ENCODE assay signal across 8 cellular contexts in the genomic region with DNA sequence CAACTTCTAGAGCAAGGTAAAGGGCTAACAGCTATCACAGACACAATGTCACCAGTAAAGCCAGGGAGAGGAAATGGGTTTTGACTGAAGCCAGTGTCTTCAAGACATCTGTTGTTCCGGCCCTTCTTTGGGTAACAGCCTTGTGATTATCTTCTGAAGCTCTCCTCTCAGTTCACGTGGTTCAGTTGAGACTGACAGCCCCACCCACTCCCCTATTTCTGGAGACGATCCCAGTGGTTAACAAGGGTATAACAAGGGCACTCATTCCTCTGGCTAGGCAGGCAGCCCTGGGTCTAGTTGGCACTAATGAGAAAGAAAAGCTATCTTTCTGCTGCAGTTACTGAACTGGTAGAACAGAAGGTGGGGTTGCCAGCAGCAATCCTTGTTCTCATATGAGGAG. TPM values are rescaled to one million over a fixed set of nuclear protein-coding genes. Genes with fewer than 3 reads are reported as not detected.
DNase-seq lines count a peak whose midpoint lies in the region; ATAC-seq and TF ChIP-seq lines count a peak whose summit lies in the region.

No MANE protein-coding gene starts in this region.

- ATAC-seq in GM19438 (IDR thresholded peaks at IDR 0.05; ENCODE audit: low read depth, unreplicated experiment) = peak; percentile 69
- peak; percentile 78 for ATAC-seq in HG03457 (IDR thresholded peaks at IDR 0.05; ENCODE audit: unreplicated experiment)
- ATAC-seq in heart left ventricle = peak; percentile 86 to 94 (median 92)
- ATAC-seq in gastrocnemius medialis = peak; percentile 90 to 96

- H3K4me3 ChIP-seq in heart left ventricle = peak overlapping the region in 2 of 12 donors; percentile 1 to 2
- no peak overlapping the region for H3K4me3 ChIP-seq in gastrocnemius medialis

- intact Hi-C loops in heart left ventricle (cut with DNase I) (no loop called here), gastrocnemius medialis (cut with DNase I; ENCODE audit: low total_unique reads) (no loop called here)

- TF ChIP-seq CTCF in heart left ventricle (IDR thresholded peaks at IDR 0.05) = peak in 4 of 12 donors; percentile 5 to 40 (median 10)
- peak in 4 of 5 experiments; percentile 20 to 35 (median 27) for TF ChIP-seq CTCF in gastrocnemius medialis (IDR thresholded peaks at IDR 0.05 in 4 of 5, conservative IDR thresholded peaks at IDR 0.05 in 1 of 5)

- peaks cover 6% of the 10 kb centered on the region for H3K9me3 Mint-ChIP-seq in activated naive CD4-positive, alpha-beta T cell treated with anti-CD3 and anti-CD28 coated beads, Interleukin-2, amount 10 ng/mL, durations not matched to agents 7 days and 5 days

- H3K4me3 Mint-ChIP-seq in activated naive CD4-positive, alpha-beta T cell treated with anti-CD3 and anti-CD28 coated beads, Interleukin-2, amount 10 ng/mL, durations not matched to agents 7 days and 5 days = peak overlapping the region; percentile 22

- H3K27ac Mint-ChIP-seq in activated naive CD4-positive, alpha-beta T cell treated with anti-CD3 and anti-CD28 coated beads, Interleukin-2, amount 10 ng/mL, durations not matched to agents 7 days and 5 days = peak overlapping the region; percentile 86

- in situ Hi-C loops in gastrocnemius medialis (cut with MboI; ENCODE audit: low sequenced_read_pairs in 4 of 4) = no loop called here

- H3K27ac ChIP-seq in heart left ventricle (peak overlapping the region; percentile 38 to 84 (median 70)), gastrocnemius medialis (peak overlapping the region; percentile 66 to 89 (median 78))

- 7 to 11% (median 9%) methylated on average over 3 of the region's 3 CpGs for WGBS in heart left ventricle, 4 donors

- no peaks in the 10 kb centered on the region for H3K27me3 Mint-ChIP-seq in activated naive CD4-positive, alpha-beta T cell treated with anti-CD3 and anti-CD28 coated beads, Interleukin-2, amount 10 ng/mL, durations not matched to agents 7 days and 5 days

- DNase-seq in COR-L47 (lab: John Stamatoyannopoulos, UW) = peak; percentile 22
- peak; percentile 43 for DNase-seq in SIG-M5 (lab: John Stamatoyannopoulos, UW)
- DNase-seq in activated naive CD4-positive, alpha-beta T cell treated with anti-CD3 and anti-CD28 coated beads, Interleukin-2, amount 10 ng/mL, durations not matched to agents 7 days and 5 days = peak; percentile 84
- peak in 4 of 5 donors; percentile 61 to 72 (median 68) for DNase-seq in heart left ventricle
- DNase-seq in gastrocnemius medialis = peak; percentile 68 to 80
- no peak for DNase-seq in HuH-7.5 (ENCODE audit: low spot score)

- no peaks in the 10 kb centered on the region for H3K36me3 ChIP-seq in heart left ventricle
- H3K36me3 ChIP-seq in gastrocnemius medialis = no peaks in the 10 kb centered on the region

- H3K9me3 ChIP-seq in heart left ventricle = no peaks in the 10 kb centered on the region
- no peaks in the 10 kb centered on the region for H3K9me3 ChIP-seq in gastrocnemius medialis

- peaks cover 38% of the 10 kb centered on the region for H3K36me3 Mint-ChIP-seq in activated naive CD4-positive, alpha-beta T cell treated with anti-CD3 and anti-CD28 coated beads, Interleukin-2, amount 10 ng/mL, durations not matched to agents 7 days and 5 days

- CTCF ChIA-PET in activated naive CD4-positive, alpha-beta T cell treated with anti-CD3 and anti-CD28 coated beads, Interleukin-2, amount 10 ng/mL, durations not matched to agents 7 days and 5 days (lab: Charles Lee) = interaction anchor here (0.5 to 13.6 kb wide), 9 partner anchors 15 to 85 kb away, joined by 3 to 151 read pairs (median 5); a partner anchor contains a TSS

- no peaks in the 10 kb centered on the region for H3K27me3 ChIP-seq in heart left ventricle
- H3K27me3 ChIP-seq in gastrocnemius medialis = no peaks in the 10 kb centered on the region

- H3K4me1 Mint-ChIP-seq in activated naive CD4-positive, alpha-beta T cell treated with anti-CD3 and anti-CD28 coated beads, Interleukin-2, amount 10 ng/mL, durations not matched to agents 7 days and 5 days = peaks cover 87% of the 10 kb centered on the region

- TF ChIP-seq POLR2A in heart left ventricle (IDR thresholded peaks at IDR 0.05) = no peak
- TF ChIP-seq POLR2A in gastrocnemius medialis (IDR thresholded peaks at IDR 0.05) = no peak

- peaks cover 0 to 60% (median 33%) of the 10 kb centered on the region in 12 donors for H3K4me1 ChIP-seq in heart left ventricle
- H3K4me1 ChIP-seq in gastrocnemius medialis = peaks cover 7 to 41% of the 10 kb centered on the region in 2 donors

RNA-seq across cellular contexts. Expression of a gene that starts 6.9 kb away (rescaled TPM):
- total RNA-seq in heart left ventricle (10 to 100 TPM; 23.5 to 61.2 (median 45.9) TPM), gastrocnemius medialis (10 to 100 TPM; 10.7 to 30.3 (median 16.2) TPM)
- polyA plus RNA-seq in heart left ventricle = 10 to 100 TPM; 18.0 to 24.0 TPM

RNA-seq across cellular contexts. Expression of a gene that starts 53.5 kb away (rescaled TPM):
- total RNA-seq in heart left ventricle (10 to 100 TPM in 2 of 9 donors, 1 to 10 TPM in 7; 3.7 to 40.7 (median 4.3) TPM), gastrocnemius medialis (1 to 10 TPM; 2.9 to 7.2 (median 4.1) TPM)
- polyA plus RNA-seq in heart left ventricle = 1 to 10 TPM; 2.9 to 3.9 TPM
